ENCODE assay signal across 1 cellular context in the genomic region with DNA sequence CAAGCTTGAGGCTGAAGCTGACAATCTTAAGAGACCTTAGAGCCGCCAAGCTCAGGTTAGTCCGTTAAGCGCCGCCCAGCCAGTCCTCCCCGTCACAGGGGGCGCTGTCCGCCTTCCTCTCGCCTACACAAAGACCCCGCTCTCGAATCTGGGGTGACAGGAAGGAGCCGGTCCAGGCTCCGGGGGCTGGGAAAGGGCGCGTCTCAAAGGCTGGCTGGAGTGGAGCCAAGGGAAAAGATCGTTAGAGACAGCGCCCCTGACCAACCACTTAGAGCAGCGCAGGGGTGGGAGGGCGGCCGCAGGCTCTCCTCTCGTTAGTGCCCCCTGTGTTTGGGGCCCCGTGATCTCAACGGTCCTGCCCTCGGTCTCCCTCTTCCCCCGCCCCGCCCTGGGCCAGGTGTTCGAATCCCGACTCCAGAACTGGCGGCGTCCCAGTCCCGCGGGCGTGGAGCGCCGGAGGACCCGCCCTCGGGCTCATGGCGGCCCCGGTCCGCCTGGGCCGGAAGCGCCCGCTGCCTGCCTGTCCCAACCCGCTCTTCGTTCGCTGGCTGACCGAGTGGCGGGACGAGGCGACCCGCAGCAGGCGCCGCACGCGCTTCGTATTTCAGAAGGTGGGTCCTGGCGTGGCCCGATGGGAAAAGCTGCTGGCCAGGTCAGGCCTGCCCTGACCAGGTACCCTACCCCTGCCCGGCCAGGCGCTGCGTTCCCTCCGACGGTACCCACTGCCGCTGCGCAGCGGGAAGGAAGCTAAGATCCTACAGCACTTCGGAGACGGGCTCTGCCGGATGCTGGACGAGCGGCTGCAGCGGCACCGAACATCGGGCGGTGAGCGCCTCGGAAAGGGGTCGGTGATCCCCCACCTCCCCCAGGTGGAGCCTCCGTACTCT.
TF ChIP-seq lines count a peak whose summit lies in the region.

A gene with protein sequence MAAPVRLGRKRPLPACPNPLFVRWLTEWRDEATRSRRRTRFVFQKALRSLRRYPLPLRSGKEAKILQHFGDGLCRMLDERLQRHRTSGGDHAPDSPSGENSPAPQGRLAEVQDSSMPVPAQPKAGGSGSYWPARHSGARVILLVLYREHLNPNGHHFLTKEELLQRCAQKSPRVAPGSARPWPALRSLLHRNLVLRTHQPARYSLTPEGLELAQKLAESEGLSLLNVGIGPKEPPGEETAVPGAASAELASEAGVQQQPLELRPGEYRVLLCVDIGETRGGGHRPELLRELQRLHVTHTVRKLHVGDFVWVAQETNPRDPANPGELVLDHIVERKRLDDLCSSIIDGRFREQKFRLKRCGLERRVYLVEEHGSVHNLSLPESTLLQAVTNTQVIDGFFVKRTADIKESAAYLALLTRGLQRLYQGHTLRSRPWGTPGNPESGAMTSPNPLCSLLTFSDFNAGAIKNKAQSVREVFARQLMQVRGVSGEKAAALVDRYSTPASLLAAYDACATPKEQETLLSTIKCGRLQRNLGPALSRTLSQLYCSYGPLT (plus strand): TSS at position 156 of the 887 bp plus-strand sequence. CDS start 321 bp downstream, at position 477.

TF ChIP-seq in HepG2, 621 proteins besides CTCF, POLR2A, EP300 and RAD21 (continued from another document and continues in another):
- TF ChIP-seq, protein P1, sequence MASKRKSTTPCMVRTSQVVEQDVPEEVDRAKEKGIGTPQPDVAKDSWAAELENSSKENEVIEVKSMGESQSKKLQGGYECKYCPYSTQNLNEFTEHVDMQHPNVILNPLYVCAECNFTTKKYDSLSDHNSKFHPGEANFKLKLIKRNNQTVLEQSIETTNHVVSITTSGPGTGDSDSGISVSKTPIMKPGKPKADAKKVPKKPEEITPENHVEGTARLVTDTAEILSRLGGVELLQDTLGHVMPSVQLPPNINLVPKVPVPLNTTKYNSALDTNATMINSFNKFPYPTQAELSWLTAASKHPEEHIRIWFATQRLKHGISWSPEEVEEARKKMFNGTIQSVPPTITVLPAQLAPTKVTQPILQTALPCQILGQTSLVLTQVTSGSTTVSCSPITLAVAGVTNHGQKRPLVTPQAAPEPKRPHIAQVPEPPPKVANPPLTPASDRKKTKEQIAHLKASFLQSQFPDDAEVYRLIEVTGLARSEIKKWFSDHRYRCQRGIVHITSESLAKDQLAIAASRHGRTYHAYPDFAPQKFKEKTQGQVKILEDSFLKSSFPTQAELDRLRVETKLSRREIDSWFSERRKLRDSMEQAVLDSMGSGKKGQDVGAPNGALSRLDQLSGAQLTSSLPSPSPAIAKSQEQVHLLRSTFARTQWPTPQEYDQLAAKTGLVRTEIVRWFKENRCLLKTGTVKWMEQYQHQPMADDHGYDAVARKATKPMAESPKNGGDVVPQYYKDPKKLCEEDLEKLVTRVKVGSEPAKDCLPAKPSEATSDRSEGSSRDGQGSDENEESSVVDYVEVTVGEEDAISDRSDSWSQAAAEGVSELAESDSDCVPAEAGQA (IDR thresholded peaks at IDR 0.05; ENCODE audit: low read depth): 0 out of 2 replicates have a peak, but pooled peaks have one; percentile 56
- TF ChIP-seq, protein P1 (CRISPR knock-in tag; IDR thresholded peaks at IDR 0.05; ENCODE audit: borderline replicate concordance): 0 out of 2 replicates have a peak, but pooled peaks have one; percentile 21
- TF ChIP-seq PAX8 (CRISPR knock-in tag; IDR thresholded peaks at IDR 0.05; ENCODE audit: borderline replicate concordance) (no peak), BHLHE40 (IDR thresholded peaks at IDR 0.05; ENCODE audit: low read length) (no peak), NR1H2 (CRISPR knock-in tag; IDR thresholded peaks at IDR 0.05; ENCODE audit: borderline replicate concordance, low read depth) (0 out of 2 replicates have a peak, but pooled peaks have one; percentile 0), SIN3A (IDR thresholded peaks at IDR 0.05; ENCODE audit: borderline replicate concordance, low read depth, low read length) (peak; percentile 95), KDM5B (CRISPR knock-in tag; IDR thresholded peaks at IDR 0.05; ENCODE audit: borderline replicate concordance) (peak; percentile 85; the same call in 1 of the 2 replicates), JUND (CRISPR knock-in tag; IDR thresholded peaks at IDR 0.05) (no peak; the same call in 1 of the 2 replicates), NCOR1 (IDR thresholded peaks at IDR 0.05; ENCODE audit: borderline replicate concordance, low read length) (peak; percentile 75; the same call in 1 of the 2 replicates), HOXA5 (CRISPR knock-in tag; IDR thresholded peaks at IDR 0.05) (peak; percentile 69; the same call in 1 of the 2 replicates), ZNF44 (CRISPR knock-in tag; IDR thresholded peaks at IDR 0.05) (0 out of 2 replicates have a peak, but pooled peaks have one; percentile 61), NPAS2 (CRISPR knock-in tag; IDR thresholded peaks at IDR 0.05; ENCODE audit: borderline replicate concordance) (no peak), MED13 (CRISPR knock-in tag; IDR thresholded peaks at IDR 0.05) (no peak), CCDC6 (CRISPR knock-in tag; IDR thresholded peaks at IDR 0.05) (no peak), ZNF557 (CRISPR knock-in tag; IDR thresholded peaks at IDR 0.05) (no peak), ZNF292 (CRISPR knock-in tag; IDR thresholded peaks at IDR 0.05; ENCODE audit: borderline replicate concordance, low read depth) (no peak), ZNF607 (CRISPR knock-in tag; IDR thresholded peaks at IDR 0.05; ENCODE audit: borderline replicate concordance) (no peak; the same call in 1 of the 2 replicates), ZFP82 (CRISPR knock-in tag; IDR thresholded peaks at IDR 0.05; ENCODE audit: borderline replicate concordance) (peak; percentile 92; the same call in 1 of the 2 replicates), KAT8 (CRISPR knock-in tag; IDR thresholded peaks at IDR 0.05) (peak; percentile 96), CC2D1A (CRISPR knock-in tag; IDR thresholded peaks at IDR 0.05) (no peak), RELA (CRISPR knock-in tag; IDR thresholded peaks at IDR 0.05) (no peak), MAFG (CRISPR knock-in tag; IDR thresholded peaks at IDR 0.05) (no peak)
- TF ChIP-seq, protein P2, sequence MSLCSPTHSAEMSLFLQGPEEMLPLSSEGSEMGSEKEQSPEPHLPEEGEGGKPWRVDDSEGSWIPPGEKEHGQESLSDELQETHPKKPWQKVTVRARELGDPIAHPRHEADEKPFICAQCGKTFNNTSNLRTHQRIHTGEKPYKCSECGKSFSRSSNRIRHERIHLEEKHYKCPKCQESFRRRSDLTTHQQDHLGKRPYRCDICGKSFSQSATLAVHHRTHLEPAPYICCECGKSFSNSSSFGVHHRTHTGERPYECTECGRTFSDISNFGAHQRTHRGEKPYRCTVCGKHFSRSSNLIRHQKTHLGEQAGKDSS (CRISPR knock-in tag; IDR thresholded peaks at IDR 0.05; ENCODE audit: borderline replicate concordance, low read depth): peak; percentile 49; the same call in 1 of the 2 replicates
- TF ChIP-seq, protein P3, sequence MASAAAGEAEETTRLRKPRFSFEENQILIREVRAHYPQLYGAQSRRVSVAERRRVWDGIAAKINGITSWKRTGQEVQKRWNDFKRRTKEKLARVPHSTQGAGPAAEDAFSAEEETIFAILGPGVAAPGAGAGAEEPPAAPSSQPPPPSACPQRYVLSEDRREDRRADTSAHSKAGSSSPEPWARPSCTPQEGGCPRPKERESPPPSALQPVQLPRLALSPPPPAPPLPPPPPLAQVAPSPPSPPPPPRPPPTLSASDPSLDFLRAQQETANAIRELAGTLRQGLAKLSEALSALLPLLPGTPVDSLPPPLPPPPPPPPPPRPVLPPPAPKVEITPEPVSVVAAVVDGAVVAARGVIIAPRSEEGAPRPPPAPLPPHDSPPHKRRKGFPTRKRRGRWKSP (CRISPR knock-in tag; IDR thresholded peaks at IDR 0.05): peak; percentile 74
- TF ChIP-seq, protein P4, sequence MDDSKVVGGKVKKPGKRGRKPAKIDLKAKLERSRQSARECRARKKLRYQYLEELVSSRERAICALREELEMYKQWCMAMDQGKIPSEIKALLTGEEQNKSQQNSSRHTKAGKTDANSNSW (CRISPR knock-in tag; IDR thresholded peaks at IDR 0.05; ENCODE audit: borderline replicate concordance): no peak
- TF ChIP-seq, protein P5, sequence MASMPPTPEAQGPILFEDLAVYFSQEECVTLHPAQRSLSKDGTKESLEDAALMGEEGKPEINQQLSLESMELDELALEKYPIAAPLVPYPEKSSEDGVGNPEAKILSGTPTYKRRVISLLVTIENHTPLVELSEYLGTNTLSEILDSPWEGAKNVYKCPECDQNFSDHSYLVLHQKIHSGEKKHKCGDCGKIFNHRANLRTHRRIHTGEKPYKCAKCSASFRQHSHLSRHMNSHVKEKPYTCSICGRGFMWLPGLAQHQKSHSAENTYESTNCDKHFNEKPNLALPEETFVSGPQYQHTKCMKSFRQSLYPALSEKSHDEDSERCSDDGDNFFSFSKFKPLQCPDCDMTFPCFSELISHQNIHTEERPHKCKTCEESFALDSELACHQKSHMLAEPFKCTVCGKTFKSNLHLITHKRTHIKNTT (CRISPR knock-in tag; IDR thresholded peaks at IDR 0.05): no peak
- TF ChIP-seq, protein P6, sequence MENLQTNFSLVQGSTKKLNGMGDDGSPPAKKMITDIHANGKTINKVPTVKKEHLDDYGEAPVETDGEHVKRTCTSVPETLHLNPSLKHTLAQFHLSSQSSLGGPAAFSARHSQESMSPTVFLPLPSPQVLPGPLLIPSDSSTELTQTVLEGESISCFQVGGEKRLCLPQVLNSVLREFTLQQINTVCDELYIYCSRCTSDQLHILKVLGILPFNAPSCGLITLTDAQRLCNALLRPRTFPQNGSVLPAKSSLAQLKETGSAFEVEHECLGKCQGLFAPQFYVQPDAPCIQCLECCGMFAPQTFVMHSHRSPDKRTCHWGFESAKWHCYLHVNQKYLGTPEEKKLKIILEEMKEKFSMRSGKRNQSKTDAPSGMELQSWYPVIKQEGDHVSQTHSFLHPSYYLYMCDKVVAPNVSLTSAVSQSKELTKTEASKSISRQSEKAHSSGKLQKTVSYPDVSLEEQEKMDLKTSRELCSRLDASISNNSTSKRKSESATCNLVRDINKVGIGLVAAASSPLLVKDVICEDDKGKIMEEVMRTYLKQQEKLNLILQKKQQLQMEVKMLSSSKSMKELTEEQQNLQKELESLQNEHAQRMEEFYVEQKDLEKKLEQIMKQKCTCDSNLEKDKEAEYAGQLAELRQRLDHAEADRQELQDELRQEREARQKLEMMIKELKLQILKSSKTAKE (CRISPR knock-in tag; IDR thresholded peaks at IDR 0.05; ENCODE audit: borderline replicate concordance): 0 out of 2 replicates have a peak, but pooled peaks have one; percentile 19
- TF ChIP-seq, protein P7, sequence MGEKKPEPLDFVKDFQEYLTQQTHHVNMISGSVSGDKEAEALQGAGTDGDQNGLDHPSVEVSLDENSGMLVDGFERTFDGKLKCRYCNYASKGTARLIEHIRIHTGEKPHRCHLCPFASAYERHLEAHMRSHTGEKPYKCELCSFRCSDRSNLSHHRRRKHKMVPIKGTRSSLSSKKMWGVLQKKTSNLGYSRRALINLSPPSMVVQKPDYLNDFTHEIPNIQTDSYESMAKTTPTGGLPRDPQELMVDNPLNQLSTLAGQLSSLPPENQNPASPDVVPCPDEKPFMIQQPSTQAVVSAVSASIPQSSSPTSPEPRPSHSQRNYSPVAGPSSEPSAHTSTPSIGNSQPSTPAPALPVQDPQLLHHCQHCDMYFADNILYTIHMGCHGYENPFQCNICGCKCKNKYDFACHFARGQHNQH (CRISPR knock-in tag; IDR thresholded peaks at IDR 0.05): peak; percentile 50; the same call in 1 of the 2 replicates
- TF ChIP-seq, protein P8, sequence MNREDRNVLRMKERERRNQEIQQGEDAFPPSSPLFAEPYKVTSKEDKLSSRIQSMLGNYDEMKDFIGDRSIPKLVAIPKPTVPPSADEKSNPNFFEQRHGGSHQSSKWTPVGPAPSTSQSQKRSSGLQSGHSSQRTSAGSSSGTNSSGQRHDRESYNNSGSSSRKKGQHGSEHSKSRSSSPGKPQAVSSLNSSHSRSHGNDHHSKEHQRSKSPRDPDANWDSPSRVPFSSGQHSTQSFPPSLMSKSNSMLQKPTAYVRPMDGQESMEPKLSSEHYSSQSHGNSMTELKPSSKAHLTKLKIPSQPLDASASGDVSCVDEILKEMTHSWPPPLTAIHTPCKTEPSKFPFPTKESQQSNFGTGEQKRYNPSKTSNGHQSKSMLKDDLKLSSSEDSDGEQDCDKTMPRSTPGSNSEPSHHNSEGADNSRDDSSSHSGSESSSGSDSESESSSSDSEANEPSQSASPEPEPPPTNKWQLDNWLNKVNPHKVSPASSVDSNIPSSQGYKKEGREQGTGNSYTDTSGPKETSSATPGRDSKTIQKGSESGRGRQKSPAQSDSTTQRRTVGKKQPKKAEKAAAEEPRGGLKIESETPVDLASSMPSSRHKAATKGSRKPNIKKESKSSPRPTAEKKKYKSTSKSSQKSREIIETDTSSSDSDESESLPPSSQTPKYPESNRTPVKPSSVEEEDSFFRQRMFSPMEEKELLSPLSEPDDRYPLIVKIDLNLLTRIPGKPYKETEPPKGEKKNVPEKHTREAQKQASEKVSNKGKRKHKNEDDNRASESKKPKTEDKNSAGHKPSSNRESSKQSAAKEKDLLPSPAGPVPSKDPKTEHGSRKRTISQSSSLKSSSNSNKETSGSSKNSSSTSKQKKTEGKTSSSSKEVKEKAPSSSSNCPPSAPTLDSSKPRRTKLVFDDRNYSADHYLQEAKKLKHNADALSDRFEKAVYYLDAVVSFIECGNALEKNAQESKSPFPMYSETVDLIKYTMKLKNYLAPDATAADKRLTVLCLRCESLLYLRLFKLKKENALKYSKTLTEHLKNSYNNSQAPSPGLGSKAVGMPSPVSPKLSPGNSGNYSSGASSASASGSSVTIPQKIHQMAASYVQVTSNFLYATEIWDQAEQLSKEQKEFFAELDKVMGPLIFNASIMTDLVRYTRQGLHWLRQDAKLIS (CRISPR knock-in tag; IDR thresholded peaks at IDR 0.05): 0 out of 2 replicates have a peak, but pooled peaks have one; percentile 23
- TF ChIP-seq, protein P9, sequence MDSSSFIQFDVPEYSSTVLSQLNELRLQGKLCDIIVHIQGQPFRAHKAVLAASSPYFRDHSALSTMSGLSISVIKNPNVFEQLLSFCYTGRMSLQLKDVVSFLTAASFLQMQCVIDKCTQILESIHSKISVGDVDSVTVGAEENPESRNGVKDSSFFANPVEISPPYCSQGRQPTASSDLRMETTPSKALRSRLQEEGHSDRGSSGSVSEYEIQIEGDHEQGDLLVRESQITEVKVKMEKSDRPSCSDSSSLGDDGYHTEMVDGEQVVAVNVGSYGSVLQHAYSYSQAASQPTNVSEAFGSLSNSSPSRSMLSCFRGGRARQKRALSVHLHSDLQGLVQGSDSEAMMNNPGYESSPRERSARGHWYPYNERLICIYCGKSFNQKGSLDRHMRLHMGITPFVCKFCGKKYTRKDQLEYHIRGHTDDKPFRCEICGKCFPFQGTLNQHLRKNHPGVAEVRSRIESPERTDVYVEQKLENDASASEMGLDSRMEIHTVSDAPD (CRISPR knock-in tag; IDR thresholded peaks at IDR 0.05): no peak
